Comparison of ENCODE assay signal across 23 cellular contexts in genomic region chr4:24967346-24967745, GRCh38.
"Had no signal": no experiment of that assay in that cellular context is flagged by ENCODE, and none has a peak within 500 bp of the region (broad histone marks: within the 10 kb centered on the region; RNA-seq: fewer than 3 reads in every experiment).

No MANE protein-coding gene starts in this region.

- H3K4me3 Mint-ChIP-seq: dendritic cell treated with granulocyte-macrophage colony-stimulating factor and Interleukin-4, amounts not matched to agents 40 ng/mL and 50 ng/mL, for 4 days; effector memory CD8-positive, alpha-beta T cell; endodermal cell had no signal

- DNase-seq: colonic mucosa; cortex of kidney; dermis blood vessel endothelial cell; dorsolateral prefrontal cortex; effector CD4-positive, alpha-beta T cell; effector CD8-positive, alpha-beta T cell; effector memory CD8-positive, alpha-beta T cell; erythroblast; esophagus squamous epithelium; foreskin fibroblast; foreskin keratinocyte; foreskin melanocyte; gastrocnemius medialis; glutamatergic neuron; heart left ventricle; heart right ventricle had no signal

- H3K27me3 ChIP-seq: colonic mucosa, dorsolateral prefrontal cortex, esophagus muscularis mucosa, esophagus squamous epithelium, foreskin keratinocyte, gastrocnemius medialis, gastroesophageal sphincter, heart left ventricle, heart right ventricle had no signal

- H3K4me3 ChIP-seq: colonic mucosa, coronary artery, dorsolateral prefrontal cortex, esophagus muscularis mucosa, esophagus squamous epithelium, gastrocnemius medialis, gastroesophageal sphincter, heart left ventricle, heart right ventricle had no signal

- H3K9me3 Mint-ChIP-seq: dendritic cell treated with granulocyte-macrophage colony-stimulating factor and Interleukin-4, amounts not matched to agents 40 ng/mL and 50 ng/mL, for 4 days had no signal

- H3K4me1 ChIP-seq: colonic mucosa, esophagus muscularis mucosa, foreskin keratinocyte, gastrocnemius medialis, gastroesophageal sphincter had no signal

- H3K27ac Mint-ChIP-seq: dendritic cell treated with granulocyte-macrophage colony-stimulating factor and Interleukin-4, amounts not matched to agents 40 ng/mL and 50 ng/mL, for 4 days; effector memory CD8-positive, alpha-beta T cell; endodermal cell had no signal

- H3K27ac ChIP-seq: colonic mucosa, coronary artery, dorsolateral prefrontal cortex, epithelial cell of prostate, esophagus muscularis mucosa, esophagus squamous epithelium, foreskin keratinocyte, gastrocnemius medialis, gastroesophageal sphincter, heart left ventricle, heart right ventricle had no signal

- ATAC-seq: effector memory CD8-positive, alpha-beta T cell; esophagus mucosa; foreskin keratinocyte; gastrocnemius medialis; gastroesophageal sphincter; heart left ventricle; heart right ventricle had no signal

- H3K9me3 ChIP-seq: colonic mucosa, esophagus muscularis mucosa, esophagus squamous epithelium, gastrocnemius medialis, gastroesophageal sphincter had no signal

- H3K36me3 ChIP-seq: colonic mucosa, esophagus muscularis mucosa, esophagus squamous epithelium, gastrocnemius medialis, gastroesophageal sphincter, heart left ventricle, heart right ventricle had no signal

- H3K27me3 Mint-ChIP-seq: dendritic cell treated with granulocyte-macrophage colony-stimulating factor and Interleukin-4, amounts not matched to agents 40 ng/mL and 50 ng/mL, for 4 days had no signal
